Comparison of ENCODE assay signal across 8 cellular contexts in genomic region chr4:119470021-119470736, GRCh38.
DNase-seq lines count a peak whose midpoint lies in the region; ATAC-seq, FAIRE-seq and TF ChIP-seq lines count a peak whose summit lies in the region.
"Not testable (repeated sequence)": the region's sequence is repeated elsewhere in the genome, so short reads cannot be mapped to it uniquely, and the experiment has no call there.

No MANE protein-coding gene starts in this region.

- H3K9me1 ChIP-seq in keratinocyte (ENCODE audit: control insufficient read depth, extremely low read depth, insufficient read depth, low read length) = not testable (repeated sequence)

- H3K27me3 ChIP-seq in keratinocyte (ENCODE audit: control insufficient read depth, extremely low read depth, insufficient read depth, low read length) = not testable (repeated sequence)

- TF ChIP-seq CTCF in AG10803 (conservative IDR thresholded peaks at IDR 0.05; ENCODE audit: low read length); keratinocyte (optimal IDR thresholded peaks at IDR 0.05 in 1 of 3, IDR thresholded peaks at IDR 0.05 in 1 of 3, conservative IDR thresholded peaks at IDR 0.05 in 1 of 3; ENCODE audit: extremely low read depth in 1 of 3, insufficient read depth in 2 of 3, low read length in 3 of 3): not testable (repeated sequence)

- H3K27ac ChIP-seq in keratinocyte (ENCODE audit: control insufficient read depth, insufficient read depth, low read length) = not testable (repeated sequence)

- not testable (repeated sequence) for H3K4me3 ChIP-seq in AG10803 (ENCODE audit: low read length); keratinocyte (ENCODE audit: control insufficient read depth in 2 of 3, extremely low read depth in 1 of 3, insufficient read depth in 2 of 3, low read depth in 1 of 3, low read length in 3 of 3)

- ATAC-seq in GM19035 (IDR thresholded peaks at IDR 0.05; ENCODE audit: unreplicated experiment) = peak; percentile 68
- ATAC-seq in GM21723 (IDR thresholded peaks at IDR 0.05; ENCODE audit: unreplicated experiment) = peak; percentile 71
- peak; percentile 51 for ATAC-seq in HG02981 (IDR thresholded peaks at IDR 0.05; ENCODE audit: unreplicated experiment)
- ATAC-seq in HG03558 (IDR thresholded peaks at IDR 0.05; ENCODE audit: extremely low read depth, unreplicated experiment) = peak; percentile 47
- ATAC-seq in activated CD4-positive, CD25-positive, alpha-beta regulatory T cell treated with anti-CD3 and anti-CD28 coated beads, Interleukin-2, amount 50 U/mL, for 24 hours = peak; percentile 81 to 87

- dilution Hi-C loops in keratinocyte (cut with MboI; ENCODE audit: extremely low pct_ligation_motif_present, low sequenced_read_pairs) = not testable (repeated sequence)

- not testable (repeated sequence) for H3K4me2 ChIP-seq in keratinocyte (ENCODE audit: control insufficient read depth, extremely low read depth, insufficient read depth, low read depth, low read length)

- DNase-seq in AG10803 (ENCODE audit: low read depth) (peak; percentile 37), brain pericyte (ENCODE audit: low read depth, low spot score) (peak; percentile 58)
- DNase-seq in keratinocyte (ENCODE audit: low read depth, low spot score) = not testable (repeated sequence)

- H3K4me1 ChIP-seq in keratinocyte (ENCODE audit: control insufficient read depth, extremely low read depth, insufficient read depth, low read length) = not testable (repeated sequence)

- peak; percentile 97 for FAIRE-seq in keratinocyte (lab: Jason Lieb, UNC)

- H3K79me2 ChIP-seq in keratinocyte (ENCODE audit: control insufficient read depth, insufficient read depth, low read length) = not testable (repeated sequence)

- not testable (repeated sequence) for H3K9ac ChIP-seq in keratinocyte (ENCODE audit: control insufficient read depth, extremely low read depth, insufficient read depth, low read length)

- not testable (repeated sequence) for H2AFZ ChIP-seq in keratinocyte (ENCODE audit: control insufficient read depth, low read length)

- not testable (repeated sequence) for H4K20me1 ChIP-seq in keratinocyte (ENCODE audit: control insufficient read depth, extremely low read depth, insufficient read depth, low read length)

- not testable (repeated sequence) for H3K36me3 ChIP-seq in keratinocyte (ENCODE audit: control insufficient read depth in 2 of 2, extremely low read depth in 1 of 2, insufficient read depth in 2 of 2, low read length in 2 of 2)

- H3K9me3 ChIP-seq in keratinocyte (ENCODE audit: control insufficient read depth, low read depth, low read length) = not testable (repeated sequence)
